In the genomic region with DNA sequence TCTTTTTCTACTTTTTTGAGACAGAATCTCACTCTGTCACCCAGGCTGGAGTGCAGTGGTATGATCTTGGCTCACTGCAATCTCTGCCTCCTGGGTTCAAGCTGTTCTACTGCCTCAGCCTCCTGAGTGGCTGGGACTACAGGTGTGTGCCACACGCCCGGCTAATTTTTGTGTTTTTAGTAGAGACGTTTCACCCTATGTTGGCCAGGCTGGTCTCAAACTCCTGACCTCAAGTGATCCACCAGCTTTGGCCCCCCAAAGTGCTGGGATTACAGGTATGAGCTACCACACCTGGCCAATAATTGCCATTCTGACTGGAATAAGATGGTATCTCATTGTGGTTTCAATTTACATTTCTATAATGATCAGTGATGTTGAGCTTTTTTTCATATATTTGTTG, we compare ENCODE assay signal across 7 cellular contexts.
DNase-seq lines count a peak whose midpoint lies in the region; ATAC-seq and TF ChIP-seq lines count a peak whose summit lies in the region.
"Not testable (repeated sequence)": the region's sequence is repeated elsewhere in the genome, so short reads cannot be mapped to it uniquely, and the experiment has no call there.

No MANE protein-coding gene starts in this region.

- H3K4me3 Mint-ChIP-seq in activated CD4-positive, alpha-beta T cell treated with anti-CD3 and anti-CD28 coated beads, Interleukin-2, amount 10 ng/mL, durations not matched to agents 24 days and 14 days, result not testable (repeated sequence)

- peak; percentile 37 for DNase-seq in activated CD4-positive, alpha-beta T cell treated with anti-CD3 and anti-CD28 coated beads, Interleukin-2, amount 10 ng/mL, durations not matched to agents 24 days and 14 days
- peak; percentile 6 to 13 for DNase-seq in breast epithelium (ENCODE audit: low spot score in 2 of 2)
- DNase-seq in coronary artery (ENCODE audit: low spot score), result peak; percentile 19
- peak; percentile 30 for DNase-seq in right atrium auricular region (ENCODE audit: low spot score)
- DNase-seq in mesenteric fat pad (ENCODE audit: low spot score), result peak; percentile 11
- peak; percentile 16 for DNase-seq in posterior vena cava (ENCODE audit: low spot score)
- DNase-seq in sciatic nerve (ENCODE audit: low spot score), result peak; percentile 6

- TF ChIP-seq CTCF in breast epithelium (IDR thresholded peaks at IDR 0.05); coronary artery (IDR thresholded peaks at IDR 0.05); right atrium auricular region (IDR thresholded peaks at IDR 0.05): not testable (repeated sequence)

- H3K27me3 Mint-ChIP-seq in activated CD4-positive, alpha-beta T cell treated with anti-CD3 and anti-CD28 coated beads, Interleukin-2, amount 10 ng/mL, durations not matched to agents 24 days and 14 days, result not testable (repeated sequence)

- not testable (repeated sequence) for H3K36me3 Mint-ChIP-seq in activated CD4-positive, alpha-beta T cell treated with anti-CD3 and anti-CD28 coated beads, Interleukin-2, amount 10 ng/mL, durations not matched to agents 24 days and 14 days (ENCODE audit: low read depth)

- H3K36me3 ChIP-seq in breast epithelium, right atrium auricular region: not testable (repeated sequence)

- intact Hi-C loops in activated CD4-positive, alpha-beta T cell treated with anti-CD3 and anti-CD28 coated beads, Interleukin-2, amount 10 ng/mL, durations not matched to agents 24 days and 14 days (cut with micrococcal nuclease); breast epithelium (cut with DNase I; ENCODE audit: low total_unique reads): not testable (repeated sequence)
- intact Hi-C loops in posterior vena cava (cut with DNase I) (loop anchor here in 1 of 2 donors (10.0 kb wide), 1 partner anchor 598 kb away; a partner anchor contains a TSS), sciatic nerve (cut with DNase I) (loop anchor here (10.0 kb wide), 1 partner anchor 178 kb away; no protein-coding TSS in a partner anchor)

- not testable (repeated sequence) for H3K4me1 Mint-ChIP-seq in activated CD4-positive, alpha-beta T cell treated with anti-CD3 and anti-CD28 coated beads, Interleukin-2, amount 10 ng/mL, durations not matched to agents 24 days and 14 days

- H3K9me3 Mint-ChIP-seq in activated CD4-positive, alpha-beta T cell treated with anti-CD3 and anti-CD28 coated beads, Interleukin-2, amount 10 ng/mL, durations not matched to agents 24 days and 14 days, result not testable (repeated sequence)

- not testable (repeated sequence) for H3K9me3 ChIP-seq in breast epithelium, right atrium auricular region

- ATAC-seq in sciatic nerve, result not testable (repeated sequence)

- TF ChIP-seq POLR2A in breast epithelium (IDR thresholded peaks at IDR 0.05), result not testable (repeated sequence)

- not testable (repeated sequence) for H3K4me1 ChIP-seq in breast epithelium, right atrium auricular region

- H3K4me3 ChIP-seq in breast epithelium, coronary artery, right atrium auricular region: not testable (repeated sequence)

- H3K27ac Mint-ChIP-seq in activated CD4-positive, alpha-beta T cell treated with anti-CD3 and anti-CD28 coated beads, Interleukin-2, amount 10 ng/mL, durations not matched to agents 24 days and 14 days, result not testable (repeated sequence)

- not testable (repeated sequence) for H3K27me3 ChIP-seq in breast epithelium, right atrium auricular region

- not testable (repeated sequence) for H3K27ac ChIP-seq in breast epithelium, coronary artery, right atrium auricular region
